Comparison of ENCODE assay signal across 1 cellular context in the genomic region with DNA sequence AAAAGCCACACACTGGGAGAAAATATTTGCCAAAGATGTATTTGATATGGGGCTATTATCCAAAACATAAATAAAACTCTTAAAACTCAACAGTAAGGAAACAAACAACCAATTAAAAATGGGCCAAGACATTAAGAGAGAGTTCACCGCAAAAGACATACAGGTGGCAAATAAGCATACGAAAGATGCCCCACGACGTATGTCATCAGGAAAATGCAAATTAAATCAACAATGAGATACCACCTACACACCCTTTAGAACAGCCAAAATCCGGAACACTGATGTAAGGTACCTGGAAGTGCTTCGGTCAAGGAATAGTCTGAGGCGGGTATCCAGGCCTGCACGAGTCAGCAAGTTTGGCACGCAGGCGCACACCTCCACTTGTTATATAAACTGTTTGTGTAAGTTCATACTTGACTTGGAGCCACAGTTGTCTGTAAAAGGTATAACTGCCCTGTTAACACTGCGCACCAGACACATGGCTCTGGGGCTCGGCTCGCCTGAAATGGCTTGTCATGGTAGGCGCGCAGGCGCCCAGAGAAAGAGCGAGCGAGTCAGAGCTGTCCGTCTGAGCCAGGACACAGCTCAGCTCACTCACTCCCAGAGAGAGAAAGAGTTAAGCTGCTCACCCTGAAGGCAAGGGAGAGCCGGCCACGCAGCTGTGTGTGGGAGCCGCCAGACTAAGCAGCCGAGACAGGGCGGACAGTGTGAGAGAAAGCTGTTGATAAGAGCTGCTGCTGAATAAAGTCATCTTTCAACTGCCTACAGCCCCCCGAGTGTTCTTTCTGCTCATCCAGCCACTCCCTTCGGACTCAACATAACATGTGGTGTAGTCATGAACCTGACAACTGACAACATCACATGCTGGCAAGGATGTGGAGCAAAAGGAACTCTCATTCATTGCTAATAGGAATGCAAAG.
TF ChIP-seq lines count a peak whose summit lies in the region.

No MANE protein-coding gene starts in this region.

TF ChIP-seq in A549, 52 proteins besides CTCF, POLR2A, EP300 and RAD21 (continued from another document):
- TF ChIP-seq, protein P1, sequence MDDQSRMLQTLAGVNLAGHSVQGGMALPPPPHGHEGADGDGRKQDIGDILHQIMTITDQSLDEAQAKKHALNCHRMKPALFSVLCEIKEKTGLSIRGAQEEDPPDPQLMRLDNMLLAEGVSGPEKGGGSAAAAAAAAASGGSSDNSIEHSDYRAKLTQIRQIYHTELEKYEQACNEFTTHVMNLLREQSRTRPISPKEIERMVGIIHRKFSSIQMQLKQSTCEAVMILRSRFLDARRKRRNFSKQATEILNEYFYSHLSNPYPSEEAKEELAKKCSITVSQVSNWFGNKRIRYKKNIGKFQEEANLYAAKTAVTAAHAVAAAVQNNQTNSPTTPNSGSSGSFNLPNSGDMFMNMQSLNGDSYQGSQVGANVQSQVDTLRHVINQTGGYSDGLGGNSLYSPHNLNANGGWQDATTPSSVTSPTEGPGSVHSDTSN (IDR thresholded peaks at IDR 0.05), result no peak
- TF ChIP-seq RCOR1 (IDR thresholded peaks at IDR 0.05; ENCODE audit: low read depth, low read length), result no peak
